Comparison of ENCODE assay signal across 12 cellular contexts in the genomic region with DNA sequence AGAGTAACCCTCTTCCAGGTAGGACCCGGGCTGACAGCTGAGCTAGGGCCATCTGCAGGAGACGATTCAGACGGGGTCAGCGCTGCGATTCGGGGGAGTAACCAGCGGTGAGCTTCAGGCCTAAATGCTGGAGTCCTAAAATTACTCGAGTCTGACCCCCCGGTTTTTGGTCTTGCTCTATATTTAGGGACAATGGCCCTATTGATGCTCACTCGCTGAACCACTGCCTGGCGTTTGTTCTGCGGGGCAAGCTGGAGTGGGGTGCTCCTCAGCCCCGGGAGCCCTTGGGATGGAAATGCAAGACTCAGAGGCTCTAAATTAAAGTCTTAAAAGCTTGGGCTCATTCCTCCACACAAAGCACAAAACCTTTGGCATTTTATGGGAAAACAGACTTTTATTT.
A peak's percentile ranks its signal among the peaks of the same experiment; 100 is the strongest.
DNase-seq lines count a peak whose midpoint lies in the region; ATAC-seq and TF ChIP-seq lines count a peak whose summit lies in the region.
"Had no signal": no experiment of that assay in that cellular context is flagged by ENCODE, and none has a peak within 500 bp of the region (broad histone marks: within the 10 kb centered on the region; RNA-seq: fewer than 3 reads in every experiment).

No MANE protein-coding gene starts in this region.

- TF ChIP-seq CTCF in fibroblast of lung (conservative IDR thresholded peaks at IDR 0.05 in 1 of 2, IDR thresholded peaks at IDR 0.05 in 1 of 2; ENCODE audit: low read depth in 1 of 2, low read length in 2 of 2): no peak

- peaks cover 33% of the 10 kb centered on the region for H3K4me1 ChIP-seq in fibroblast of lung (ENCODE audit: control insufficient read depth, extremely low read depth, insufficient read depth, low read length)

- no peaks in the 10 kb centered on the region for H3K9me3 Mint-ChIP-seq in T-helper 2 cell treated with Interferon-gamma antibody and Interleukin-4, amounts not matched to agents 5 μg/mL and 100 μg/mL, for 36 hours
- peaks cover 2% of the 10 kb centered on the region for H3K9me3 Mint-ChIP-seq in stimulated activated memory B cell treated with anti-CD40 and anti-IgM and Interleukin-4, amounts not matched to agents 10 μg/mL and 1 μg/mL and 100 μg/mL, for 72 hours

- H2AFZ ChIP-seq in fibroblast of lung (ENCODE audit: low read length): no peak overlapping the region

- H3K9me3 ChIP-seq in T-helper 17 cell (ENCODE audit: control insufficient read depth, low read length, poor library complexity, severe bottlenecking): no peaks in the 10 kb centered on the region
- no peaks in the 10 kb centered on the region for H3K9me3 ChIP-seq in fibroblast of lung (ENCODE audit: control insufficient read depth, insufficient read depth, low read depth, low read length)

- H3K79me2 ChIP-seq in fibroblast of lung (ENCODE audit: control insufficient read depth, insufficient read depth, low read length): no peaks in the 10 kb centered on the region

- TF ChIP-seq POLR2A in erythroblast (IDR thresholded peaks at IDR 0.05; ENCODE audit: low read length): no peak

- no peak for DNase-seq in T-helper 2 cell treated with Interferon-gamma antibody and Interleukin-4, amounts not matched to agents 5 μg/mL and 100 μg/mL, for 36 hours (ENCODE audit: low spot score)
- DNase-seq in T-helper 2 cell (no peak), T-helper 17 cell (no peak), fibroblast of lung (ENCODE audit: low read depth in 2 of 2) (no peak), erythroblast (lab: John Stamatoyannopoulos, UW) (no peak), occipital lobe (lab: John Stamatoyannopoulos, UW) (no peak)
- DNase-seq: cerebellar nuclear complex, mammary epithelial cell, NCI-H1417 treated with DMSO at 0.1 percent for 48 hours had no signal

- no peaks in the 10 kb centered on the region for H3K27me3 Mint-ChIP-seq in T-helper 2 cell treated with Interferon-gamma antibody and Interleukin-4, amounts not matched to agents 5 μg/mL and 100 μg/mL, for 36 hours (ENCODE audit: low read depth)
- H3K27me3 Mint-ChIP-seq in T-helper 17 cell: no peaks in the 10 kb centered on the region
- H3K27me3 Mint-ChIP-seq in stimulated activated memory B cell treated with anti-CD40 and anti-IgM and Interleukin-4, amounts not matched to agents 10 μg/mL and 1 μg/mL and 100 μg/mL, for 72 hours: no peaks in the 10 kb centered on the region

- H3K27ac ChIP-seq in fibroblast of lung (ENCODE audit: insufficient read depth, low read length): peak overlapping the region; percentile 78

- H3K27ac Mint-ChIP-seq in T-helper 2 cell treated with Interferon-gamma antibody and Interleukin-4, amounts not matched to agents 5 μg/mL and 100 μg/mL, for 36 hours: no peak overlapping the region
- H3K27ac Mint-ChIP-seq in T-helper 17 cell: no peak overlapping the region
- H3K27ac Mint-ChIP-seq in stimulated activated memory B cell treated with anti-CD40 and anti-IgM and Interleukin-4, amounts not matched to agents 10 μg/mL and 1 μg/mL and 100 μg/mL, for 72 hours: peak overlapping the region; percentile 68

- peaks cover 2% of the 10 kb centered on the region for H3K36me3 Mint-ChIP-seq in T-helper 2 cell treated with Interferon-gamma antibody and Interleukin-4, amounts not matched to agents 5 μg/mL and 100 μg/mL, for 36 hours (ENCODE audit: low read depth)
- H3K36me3 Mint-ChIP-seq in T-helper 17 cell (ENCODE audit: low read depth): peaks cover 2% of the 10 kb centered on the region
- peaks cover 22% of the 10 kb centered on the region for H3K36me3 Mint-ChIP-seq in stimulated activated memory B cell treated with anti-CD40 and anti-IgM and Interleukin-4, amounts not matched to agents 10 μg/mL and 1 μg/mL and 100 μg/mL, for 72 hours

- ATAC-seq in T-helper 17 cell: no peak
- ATAC-seq in stimulated activated memory B cell treated with anti-CD40 and anti-IgM and Interleukin-4, amounts not matched to agents 10 μg/mL and 1 μg/mL and 100 μg/mL, for 72 hours: no peak
- ATAC-seq in GM18868 (IDR thresholded peaks at IDR 0.05; ENCODE audit: unreplicated experiment): no peak

- no peaks in the 10 kb centered on the region for H3K27me3 ChIP-seq in fibroblast of lung (ENCODE audit: control insufficient read depth, insufficient read depth, low read length)

- H4K20me1 ChIP-seq in fibroblast of lung (ENCODE audit: control insufficient read depth, extremely low read depth, insufficient read depth, low read length): no peaks in the 10 kb centered on the region

- H3K9ac ChIP-seq in fibroblast of lung (ENCODE audit: insufficient read depth, low read length): no peak overlapping the region

- H3K4me1 Mint-ChIP-seq in T-helper 2 cell treated with Interferon-gamma antibody and Interleukin-4, amounts not matched to agents 5 μg/mL and 100 μg/mL, for 36 hours (ENCODE audit: low read depth): peaks cover 23% of the 10 kb centered on the region
- H3K4me1 Mint-ChIP-seq in T-helper 17 cell: peaks cover 25% of the 10 kb centered on the region
- peaks cover 34% of the 10 kb centered on the region for H3K4me1 Mint-ChIP-seq in stimulated activated memory B cell treated with anti-CD40 and anti-IgM and Interleukin-4, amounts not matched to agents 10 μg/mL and 1 μg/mL and 100 μg/mL, for 72 hours

- no peak overlapping the region for H3K4me2 ChIP-seq in fibroblast of lung (ENCODE audit: extremely low read depth, insufficient read depth, low read length)
- H3K4me2 ChIP-seq: smooth muscle cell had no signal

- no peaks in the 10 kb centered on the region for H3K36me3 ChIP-seq in fibroblast of lung (ENCODE audit: control insufficient read depth, insufficient read depth, low read length)

- H3K4me3 ChIP-seq in fibroblast of lung (replicated peaks in 1 of 4; ENCODE audit: control extremely low read depth in 1 of 4, insufficient read depth in 1 of 4, low read depth in 3 of 4, low read length in 4 of 4): no peak overlapping the region
- H3K4me3 ChIP-seq: smooth muscle cell had no signal

- peak overlapping the region; percentile 57 for H3K4me3 Mint-ChIP-seq in T-helper 2 cell treated with Interferon-gamma antibody and Interleukin-4, amounts not matched to agents 5 μg/mL and 100 μg/mL, for 36 hours
- H3K4me3 Mint-ChIP-seq in T-helper 17 cell: peak overlapping the region; percentile 89
- no peak overlapping the region for H3K4me3 Mint-ChIP-seq in stimulated activated memory B cell treated with anti-CD40 and anti-IgM and Interleukin-4, amounts not matched to agents 10 μg/mL and 1 μg/mL and 100 μg/mL, for 72 hours
